8 cellular contexts compared by ENCODE assay signal in the genomic region with DNA sequence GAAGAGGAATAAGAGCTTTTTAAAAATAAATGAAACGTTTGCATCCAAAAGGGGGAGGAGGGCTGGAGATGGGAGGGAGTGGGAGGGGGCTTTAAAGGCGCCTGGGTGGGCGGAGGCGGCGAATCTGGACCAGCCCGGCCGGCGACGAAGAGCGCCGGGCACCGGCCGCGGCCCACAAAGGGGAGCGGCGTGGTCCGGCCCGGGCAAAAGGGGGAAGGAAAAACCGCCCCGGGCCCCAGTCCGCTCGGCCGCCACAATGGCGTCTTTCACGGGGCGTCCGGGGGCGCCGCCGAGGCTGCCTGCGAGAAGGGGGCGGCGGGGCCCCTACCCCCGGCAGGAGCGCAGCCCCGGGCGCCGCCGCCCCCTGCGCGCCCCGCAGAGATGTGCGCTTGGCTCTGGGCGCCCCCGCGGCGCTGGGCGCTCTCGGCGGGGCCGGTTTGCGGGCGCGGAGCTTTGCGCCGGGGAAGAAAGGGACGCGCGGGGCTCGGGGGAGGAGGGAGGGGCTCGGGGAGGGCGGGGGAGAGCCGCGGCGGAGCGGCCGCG.
DNase-seq lines count a peak whose midpoint lies in the region; ATAC-seq and TF ChIP-seq lines count a peak whose summit lies in the region.

No MANE protein-coding gene starts in this region.

- no peaks in the 10 kb centered on the region for H3K9me3 Mint-ChIP-seq in activated T-cell treated with anti-CD3 and anti-CD28 coated beads, Interleukin-2, amount 50 U/mL, for 72 hours
- H3K9me3 Mint-ChIP-seq in glutamatergic neuron (ENCODE audit: unreplicated experiment) = peaks cover 10% of the 10 kb centered on the region

- no peak for DNase-seq in activated T-cell treated with anti-CD3 and anti-CD28 coated beads, Interleukin-2, amount 50 U/mL, for 72 hours
- no peak for DNase-seq in activated T-cell treated with anti-CD3 and anti-CD28 coated beads, Interleukin-2, amount 50 U/mL, for 1 hour
- DNase-seq in glutamatergic neuron = peak; percentile 40
- DNase-seq in sigmoid colon = no peak
- no peak for DNase-seq in A172 (ENCODE audit: low spot score)
- DNase-seq in mucosa of gallbladder (ENCODE audit: low spot score) = no peak
- DNase-seq in SIG-M5 treated with dmso at 0.1 percent for 504 hours (lab: John Stamatoyannopoulos, UW; ENCODE audit: unreplicated experiment) = no peak

- intact Hi-C loops in sigmoid colon (cut with DNase I) = loop anchor here (5.0 kb wide), 2 partner anchors 109 to 564 kb away; partner anchors contain the start of genes KCTD1 and SS18

- peaks cover 0 to 27% (median 23%) of the 10 kb centered on the region in 4 donors for H3K4me1 ChIP-seq in sigmoid colon

- no peaks in the 10 kb centered on the region for H3K9me3 ChIP-seq in sigmoid colon

- H3K27ac Mint-ChIP-seq in activated T-cell treated with anti-CD3 and anti-CD28 coated beads, Interleukin-2, amount 50 U/mL, for 72 hours = no peak overlapping the region
- no peak overlapping the region for H3K27ac Mint-ChIP-seq in glutamatergic neuron (ENCODE audit: unreplicated experiment)

- peak in 1 of 2 donors; percentile 27 for ATAC-seq in activated T-cell treated with anti-CD3 and anti-CD28 coated beads, Interleukin-2, amount 50 U/mL, for 72 hours (replicated peaks in 1 of 2)

- H3K4me1 Mint-ChIP-seq in activated T-cell treated with anti-CD3 and anti-CD28 coated beads, Interleukin-2, amount 50 U/mL, for 72 hours (ENCODE audit: low read depth) = peaks cover 14% of the 10 kb centered on the region
- peaks cover 11% of the 10 kb centered on the region for H3K4me1 Mint-ChIP-seq in glutamatergic neuron (ENCODE audit: low read depth, unreplicated experiment)

- peaks cover 3 to 4% of the 10 kb centered on the region in 2 donors for H3K36me3 Mint-ChIP-seq in activated T-cell treated with anti-CD3 and anti-CD28 coated beads, Interleukin-2, amount 50 U/mL, for 72 hours (ENCODE audit: insufficient read depth in 2 of 2)
- H3K36me3 Mint-ChIP-seq in glutamatergic neuron (ENCODE audit: unreplicated experiment) = no peaks in the 10 kb centered on the region

- H3K4me3 Mint-ChIP-seq in activated T-cell treated with anti-CD3 and anti-CD28 coated beads, Interleukin-2, amount 50 U/mL, for 72 hours = peak overlapping the region; percentile 31 to 65
- H3K4me3 Mint-ChIP-seq in glutamatergic neuron (ENCODE audit: unreplicated experiment) = peak overlapping the region; percentile 83

- peak overlapping the region; percentile 67 to 92 (median 76) for H3K4me3 ChIP-seq in sigmoid colon

- H3K27ac ChIP-seq in sigmoid colon = peak overlapping the region; percentile 83 to 91 (median 86)

- no peaks in the 10 kb centered on the region for H3K27me3 ChIP-seq in sigmoid colon

- TF ChIP-seq EP300 in sigmoid colon (IDR thresholded peaks at IDR 0.05) = no peak

- TF ChIP-seq POLR2A in sigmoid colon (IDR thresholded peaks at IDR 0.05) = no peak

- H3K27me3 Mint-ChIP-seq in activated T-cell treated with anti-CD3 and anti-CD28 coated beads, Interleukin-2, amount 50 U/mL, for 72 hours (ENCODE audit: low read depth) = peaks cover 59% of the 10 kb centered on the region
- H3K27me3 Mint-ChIP-seq in glutamatergic neuron (ENCODE audit: unreplicated experiment) = peaks cover 14% of the 10 kb centered on the region

- TF ChIP-seq CTCF in glutamatergic neuron (IDR thresholded peaks at IDR 0.05; ENCODE audit: partially characterized antibody, unreplicated experiment) (no peak), sigmoid colon (IDR thresholded peaks at IDR 0.05) (no peak)

- 1% methylated on average over 68 of the region's 68 CpGs for WGBS in sigmoid colon, 2 donors

- no peaks in the 10 kb centered on the region for H3K36me3 ChIP-seq in sigmoid colon

TF ChIP-seq in PFSK-1, 5 proteins besides CTCF, POLR2A, EP300 and RAD21:
- TF ChIP-seq TAF1 (IDR thresholded peaks at IDR 0.05; ENCODE audit: borderline replicate concordance, insufficient read depth, low read length) = no peak; the same call in 1 of the 2 replicates
- peak; percentile 33; the same call in 1 of the 2 replicates for TF ChIP-seq POLR2AphosphoS5 (IDR thresholded peaks at IDR 0.05; ENCODE audit: low read depth, low read length)
